Comparison of ENCODE assay signal across 1 cellular context in genomic region chr16:3457434-3458252, GRCh38.
TF ChIP-seq lines count a peak whose summit lies in the region.

No MANE protein-coding gene starts in this region.

TF ChIP-seq in HEK293, 187 proteins besides CTCF, POLR2A, EP300 and RAD21 (continued from another document and continues in another):
- TF ChIP-seq PRDM10 (tag by site-specific recombination; IDR thresholded peaks at IDR 0.05) (peak; percentile 52), KLF8 (tag by site-specific recombination; IDR thresholded peaks at IDR 0.05) (peak; percentile 72; the same call in 1 of the 2 replicates), ZNF10 (tag by site-specific recombination; IDR thresholded peaks at IDR 0.05) (peak; percentile 62; the same call in 1 of the 2 replicates), ZBTB6 (tag by site-specific recombination; IDR thresholded peaks at IDR 0.05) (peak; percentile 63; the same call in 1 of the 2 replicates), ZNF518A (tag by site-specific recombination; conservative IDR thresholded peaks at IDR 0.05; ENCODE audit: low read depth) (peak; percentile 49; the same call in 1 of the 2 replicates), ZNF621 (tag by site-specific recombination; IDR thresholded peaks at IDR 0.05) (no peak), ZNF514 (tag by site-specific recombination; IDR thresholded peaks at IDR 0.05) (no peak), OSR2 (tag by site-specific recombination; IDR thresholded peaks at IDR 0.05) (no peak; the same call in 1 of the 2 replicates), SP3 (tag by site-specific recombination; IDR thresholded peaks at IDR 0.05) (peak; percentile 86), ZXDB (tag by site-specific recombination; IDR thresholded peaks at IDR 0.05) (peak; percentile 97), ZNF629 (tag by site-specific recombination; IDR thresholded peaks at IDR 0.05) (peak; percentile 63), INSM2 (tag by site-specific recombination; IDR thresholded peaks at IDR 0.05) (peak; percentile 15; the same call in 1 of the 2 replicates), YY2 (tag by site-specific recombination; IDR thresholded peaks at IDR 0.05) (peak; percentile 83), ZSCAN30 (tag by site-specific recombination; IDR thresholded peaks at IDR 0.05) (peak; percentile 99), GFI1B (tag by site-specific recombination; IDR thresholded peaks at IDR 0.05) (no peak), ZNF354C (tag by site-specific recombination; IDR thresholded peaks at IDR 0.05; ENCODE audit: borderline replicate concordance, low read depth) (no peak), ZNF335 (tag by site-specific recombination; conservative IDR thresholded peaks at IDR 0.05) (peak; percentile 92), ZNF155 (tag by site-specific recombination; IDR thresholded peaks at IDR 0.05) (no peak), ZNF560 (tag by site-specific recombination; IDR thresholded peaks at IDR 0.05; ENCODE audit: borderline replicate concordance) (no peak), ZNF2 (tag by site-specific recombination; IDR thresholded peaks at IDR 0.05) (peak; percentile 84; the same call in 1 of the 2 replicates), SP7 (tag by site-specific recombination; IDR thresholded peaks at IDR 0.05) (peak; percentile 76; the same call in 1 of the 2 replicates), ZNF501 (tag by site-specific recombination; IDR thresholded peaks at IDR 0.05) (peak; percentile 86), ZNF23 (tag by site-specific recombination; IDR thresholded peaks at IDR 0.05; ENCODE audit: borderline replicate concordance) (no peak), ZNF610 (tag by site-specific recombination; IDR thresholded peaks at IDR 0.05; ENCODE audit: borderline replicate concordance) (peak; percentile 71; the same call in 1 of the 2 replicates), ZNF701 (tag by site-specific recombination; IDR thresholded peaks at IDR 0.05) (no peak), ZNF248 (tag by site-specific recombination; IDR thresholded peaks at IDR 0.05) (no peak), HIC1 (tag by site-specific recombination; IDR thresholded peaks at IDR 0.05) (peak; percentile 92), ZNF274 (IDR thresholded peaks at IDR 0.05; ENCODE audit: low read length) (no peak), ZNF274 (tag by site-specific recombination; IDR thresholded peaks at IDR 0.05; ENCODE audit: borderline replicate concordance) (no peak), ZNF585B (tag by site-specific recombination; IDR thresholded peaks at IDR 0.05) (no peak), ZNF324 (tag by site-specific recombination; IDR thresholded peaks at IDR 0.05) (peak; percentile 84; the same call in 1 of the 2 replicates), ZNF510 (tag by site-specific recombination; IDR thresholded peaks at IDR 0.05; ENCODE audit: insufficient replicate concordance) (no peak), FEZF1 (tag by site-specific recombination; IDR thresholded peaks at IDR 0.05) (no peak), ZIC2 (tag by site-specific recombination; IDR thresholded peaks at IDR 0.05) (peak; percentile 85), ZFHX2 (tag by site-specific recombination; conservative IDR thresholded peaks at IDR 0.05) (peak; percentile 40; the same call in 1 of the 2 replicates), MZF1 (tag by site-specific recombination; IDR thresholded peaks at IDR 0.05; ENCODE audit: borderline replicate concordance) (no peak), ZNF660 (tag by site-specific recombination; IDR thresholded peaks at IDR 0.05) (peak; percentile 78), ZNF530 (tag by site-specific recombination; IDR thresholded peaks at IDR 0.05; ENCODE audit: low read depth) (no peak), TCF7L2 (IDR thresholded peaks at IDR 0.05; ENCODE audit: borderline replicate concordance, low read depth, low read length) (no peak), SCRT2 (tag by site-specific recombination; IDR thresholded peaks at IDR 0.05) (no peak), ZSCAN5A (tag by site-specific recombination; IDR thresholded peaks at IDR 0.05) (peak; percentile 81; the same call in 1 of the 2 replicates), ZNF580 (tag by site-specific recombination; IDR thresholded peaks at IDR 0.05) (peak; percentile 81), ZBTB8A (tag by site-specific recombination; IDR thresholded peaks at IDR 0.05) (peak; percentile 69), ZNF776 (tag by site-specific recombination; IDR thresholded peaks at IDR 0.05; ENCODE audit: borderline replicate concordance) (no peak)
- TF ChIP-seq, protein P1, sequence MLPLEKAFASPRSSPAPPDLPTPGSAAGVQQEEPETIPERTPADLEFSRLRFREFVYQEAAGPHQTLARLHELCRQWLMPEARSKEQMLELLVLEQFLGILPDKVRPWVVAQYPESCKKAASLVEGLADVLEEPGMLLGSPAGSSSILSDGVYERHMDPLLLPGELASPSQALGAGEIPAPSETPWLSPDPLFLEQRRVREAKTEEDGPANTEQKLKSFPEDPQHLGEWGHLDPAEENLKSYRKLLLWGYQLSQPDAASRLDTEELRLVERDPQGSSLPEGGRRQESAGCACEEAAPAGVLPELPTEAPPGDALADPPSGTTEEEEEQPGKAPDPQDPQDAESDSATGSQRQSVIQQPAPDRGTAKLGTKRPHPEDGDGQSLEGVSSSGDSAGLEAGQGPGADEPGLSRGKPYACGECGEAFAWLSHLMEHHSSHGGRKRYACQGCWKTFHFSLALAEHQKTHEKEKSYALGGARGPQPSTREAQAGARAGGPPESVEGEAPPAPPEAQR (tag by site-specific recombination; IDR thresholded peaks at IDR 0.05) = 0 out of 2 replicates have a peak, but pooled peaks have one; percentile 27
- TF ChIP-seq, protein P2, sequence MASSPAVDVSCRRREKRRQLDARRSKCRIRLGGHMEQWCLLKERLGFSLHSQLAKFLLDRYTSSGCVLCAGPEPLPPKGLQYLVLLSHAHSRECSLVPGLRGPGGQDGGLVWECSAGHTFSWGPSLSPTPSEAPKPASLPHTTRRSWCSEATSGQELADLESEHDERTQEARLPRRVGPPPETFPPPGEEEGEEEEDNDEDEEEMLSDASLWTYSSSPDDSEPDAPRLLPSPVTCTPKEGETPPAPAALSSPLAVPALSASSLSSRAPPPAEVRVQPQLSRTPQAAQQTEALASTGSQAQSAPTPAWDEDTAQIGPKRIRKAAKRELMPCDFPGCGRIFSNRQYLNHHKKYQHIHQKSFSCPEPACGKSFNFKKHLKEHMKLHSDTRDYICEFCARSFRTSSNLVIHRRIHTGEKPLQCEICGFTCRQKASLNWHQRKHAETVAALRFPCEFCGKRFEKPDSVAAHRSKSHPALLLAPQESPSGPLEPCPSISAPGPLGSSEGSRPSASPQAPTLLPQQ (tag by site-specific recombination; IDR thresholded peaks at IDR 0.05) = peak; percentile 87
